ENCODE assay signal across 1 cellular context in the genomic region with DNA sequence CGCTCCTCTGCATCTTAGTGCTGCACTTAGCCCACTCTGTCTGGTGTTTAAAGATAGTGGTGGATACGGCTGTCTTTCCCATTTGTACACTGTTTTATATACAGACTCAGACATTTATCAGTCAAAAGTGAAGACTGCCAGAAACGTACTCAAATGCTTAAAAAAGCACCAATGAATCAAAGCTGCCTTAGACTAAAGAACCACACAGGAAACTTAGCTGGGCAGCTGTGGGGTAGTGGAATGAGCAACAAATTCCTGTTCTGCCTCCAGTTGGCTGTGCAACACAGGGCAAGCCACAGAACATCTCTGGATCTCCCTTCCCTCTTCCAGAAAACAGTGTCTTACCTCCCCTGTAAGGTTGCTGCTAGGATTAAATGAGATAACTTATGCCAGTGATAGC.
TF ChIP-seq lines count a peak whose summit lies in the region.

No MANE protein-coding gene starts in this region.

TF ChIP-seq in GM12878, 131 proteins besides CTCF, POLR2A, EP300 and RAD21 (continued from another document):
- peak in 1 of 2 experiments; percentile 45; a peak in 1 of 4 replicates for TF ChIP-seq ETV6 (conservative IDR thresholded peaks at IDR 0.05 in 1 of 2, IDR thresholded peaks at IDR 0.05 in 1 of 2; ENCODE audit: borderline replicate concordance in 1 of 2, low read depth in 1 of 2)
- 0 out of 2 replicates have a peak, but pooled peaks have one; percentile 36 for TF ChIP-seq MEF2A (IDR thresholded peaks at IDR 0.05; ENCODE audit: insufficient read depth, low read depth, low read length)
- peak; percentile 77 for TF ChIP-seq RUNX3 (IDR thresholded peaks at IDR 0.05; ENCODE audit: low read length)
- TF ChIP-seq CEBPB (IDR thresholded peaks at IDR 0.05; ENCODE audit: borderline replicate concordance in 1 of 2, low read depth in 2 of 2, low read length in 2 of 2): no peak
- TF ChIP-seq, protein P1, sequence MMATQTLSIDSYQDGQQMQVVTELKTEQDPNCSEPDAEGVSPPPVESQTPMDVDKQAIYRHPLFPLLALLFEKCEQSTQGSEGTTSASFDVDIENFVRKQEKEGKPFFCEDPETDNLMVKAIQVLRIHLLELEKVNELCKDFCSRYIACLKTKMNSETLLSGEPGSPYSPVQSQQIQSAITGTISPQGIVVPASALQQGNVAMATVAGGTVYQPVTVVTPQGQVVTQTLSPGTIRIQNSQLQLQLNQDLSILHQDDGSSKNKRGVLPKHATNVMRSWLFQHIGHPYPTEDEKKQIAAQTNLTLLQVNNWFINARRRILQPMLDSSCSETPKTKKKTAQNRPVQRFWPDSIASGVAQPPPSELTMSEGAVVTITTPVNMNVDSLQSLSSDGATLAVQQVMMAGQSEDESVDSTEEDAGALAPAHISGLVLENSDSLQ (IDR thresholded peaks at IDR 0.05): no peak
- TF ChIP-seq, protein P2, sequence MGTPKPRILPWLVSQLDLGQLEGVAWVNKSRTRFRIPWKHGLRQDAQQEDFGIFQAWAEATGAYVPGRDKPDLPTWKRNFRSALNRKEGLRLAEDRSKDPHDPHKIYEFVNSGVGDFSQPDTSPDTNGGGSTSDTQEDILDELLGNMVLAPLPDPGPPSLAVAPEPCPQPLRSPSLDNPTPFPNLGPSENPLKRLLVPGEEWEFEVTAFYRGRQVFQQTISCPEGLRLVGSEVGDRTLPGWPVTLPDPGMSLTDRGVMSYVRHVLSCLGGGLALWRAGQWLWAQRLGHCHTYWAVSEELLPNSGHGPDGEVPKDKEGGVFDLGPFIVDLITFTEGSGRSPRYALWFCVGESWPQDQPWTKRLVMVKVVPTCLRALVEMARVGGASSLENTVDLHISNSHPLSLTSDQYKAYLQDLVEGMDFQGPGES (IDR thresholded peaks at IDR 0.05): no peak
- TF ChIP-seq, protein P3, sequence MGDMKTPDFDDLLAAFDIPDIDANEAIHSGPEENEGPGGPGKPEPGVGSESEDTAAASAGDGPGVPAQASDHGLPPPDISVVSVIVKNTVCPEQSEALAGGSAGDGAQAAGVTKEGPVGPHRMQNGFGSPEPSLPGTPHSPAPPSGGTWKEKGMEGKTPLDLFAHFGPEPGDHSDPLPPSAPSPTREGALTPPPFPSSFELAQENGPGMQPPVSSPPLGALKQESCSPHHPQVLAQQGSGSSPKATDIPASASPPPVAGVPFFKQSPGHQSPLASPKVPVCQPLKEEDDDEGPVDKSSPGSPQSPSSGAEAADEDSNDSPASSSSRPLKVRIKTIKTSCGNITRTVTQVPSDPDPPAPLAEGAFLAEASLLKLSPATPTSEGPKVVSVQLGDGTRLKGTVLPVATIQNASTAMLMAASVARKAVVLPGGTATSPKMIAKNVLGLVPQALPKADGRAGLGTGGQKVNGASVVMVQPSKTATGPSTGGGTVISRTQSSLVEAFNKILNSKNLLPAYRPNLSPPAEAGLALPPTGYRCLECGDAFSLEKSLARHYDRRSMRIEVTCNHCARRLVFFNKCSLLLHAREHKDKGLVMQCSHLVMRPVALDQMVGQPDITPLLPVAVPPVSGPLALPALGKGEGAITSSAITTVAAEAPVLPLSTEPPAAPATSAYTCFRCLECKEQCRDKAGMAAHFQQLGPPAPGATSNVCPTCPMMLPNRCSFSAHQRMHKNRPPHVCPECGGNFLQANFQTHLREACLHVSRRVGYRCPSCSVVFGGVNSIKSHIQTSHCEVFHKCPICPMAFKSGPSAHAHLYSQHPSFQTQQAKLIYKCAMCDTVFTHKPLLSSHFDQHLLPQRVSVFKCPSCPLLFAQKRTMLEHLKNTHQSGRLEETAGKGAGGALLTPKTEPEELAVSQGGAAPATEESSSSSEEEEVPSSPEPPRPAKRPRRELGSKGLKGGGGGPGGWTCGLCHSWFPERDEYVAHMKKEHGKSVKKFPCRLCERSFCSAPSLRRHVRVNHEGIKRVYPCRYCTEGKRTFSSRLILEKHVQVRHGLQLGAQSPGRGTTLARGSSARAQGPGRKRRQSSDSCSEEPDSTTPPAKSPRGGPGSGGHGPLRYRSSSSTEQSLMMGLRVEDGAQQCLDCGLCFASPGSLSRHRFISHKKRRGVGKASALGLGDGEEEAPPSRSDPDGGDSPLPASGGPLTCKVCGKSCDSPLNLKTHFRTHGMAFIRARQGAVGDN (IDR thresholded peaks at IDR 0.05): no peak
- no peak for TF ChIP-seq NFYA (IDR thresholded peaks at IDR 0.05; ENCODE audit: borderline replicate concordance, low read depth, low read length)
- TF ChIP-seq, protein P4, sequence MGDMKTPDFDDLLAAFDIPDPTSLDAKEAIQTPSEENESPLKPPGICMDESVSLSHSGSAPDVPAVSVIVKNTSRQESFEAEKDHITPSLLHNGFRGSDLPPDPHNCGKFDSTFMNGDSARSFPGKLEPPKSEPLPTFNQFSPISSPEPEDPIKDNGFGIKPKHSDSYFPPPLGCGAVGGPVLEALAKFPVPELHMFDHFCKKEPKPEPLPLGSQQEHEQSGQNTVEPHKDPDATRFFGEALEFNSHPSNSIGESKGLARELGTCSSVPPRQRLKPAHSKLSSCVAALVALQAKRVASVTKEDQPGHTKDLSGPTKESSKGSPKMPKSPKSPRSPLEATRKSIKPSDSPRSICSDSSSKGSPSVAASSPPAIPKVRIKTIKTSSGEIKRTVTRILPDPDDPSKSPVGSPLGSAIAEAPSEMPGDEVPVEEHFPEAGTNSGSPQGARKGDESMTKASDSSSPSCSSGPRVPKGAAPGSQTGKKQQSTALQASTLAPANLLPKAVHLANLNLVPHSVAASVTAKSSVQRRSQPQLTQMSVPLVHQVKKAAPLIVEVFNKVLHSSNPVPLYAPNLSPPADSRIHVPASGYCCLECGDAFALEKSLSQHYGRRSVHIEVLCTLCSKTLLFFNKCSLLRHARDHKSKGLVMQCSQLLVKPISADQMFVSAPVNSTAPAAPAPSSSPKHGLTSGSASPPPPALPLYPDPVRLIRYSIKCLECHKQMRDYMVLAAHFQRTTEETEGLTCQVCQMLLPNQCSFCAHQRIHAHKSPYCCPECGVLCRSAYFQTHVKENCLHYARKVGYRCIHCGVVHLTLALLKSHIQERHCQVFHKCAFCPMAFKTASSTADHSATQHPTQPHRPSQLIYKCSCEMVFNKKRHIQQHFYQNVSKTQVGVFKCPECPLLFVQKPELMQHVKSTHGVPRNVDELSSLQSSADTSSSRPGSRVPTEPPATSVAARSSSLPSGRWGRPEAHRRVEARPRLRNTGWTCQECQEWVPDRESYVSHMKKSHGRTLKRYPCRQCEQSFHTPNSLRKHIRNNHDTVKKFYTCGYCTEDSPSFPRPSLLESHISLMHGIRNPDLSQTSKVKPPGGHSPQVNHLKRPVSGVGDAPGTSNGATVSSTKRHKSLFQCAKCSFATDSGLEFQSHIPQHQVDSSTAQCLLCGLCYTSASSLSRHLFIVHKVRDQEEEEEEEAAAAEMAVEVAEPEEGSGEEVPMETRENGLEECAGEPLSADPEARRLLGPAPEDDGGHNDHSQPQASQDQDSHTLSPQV (IDR thresholded peaks at IDR 0.05): no peak
- TF ChIP-seq, protein P5, sequence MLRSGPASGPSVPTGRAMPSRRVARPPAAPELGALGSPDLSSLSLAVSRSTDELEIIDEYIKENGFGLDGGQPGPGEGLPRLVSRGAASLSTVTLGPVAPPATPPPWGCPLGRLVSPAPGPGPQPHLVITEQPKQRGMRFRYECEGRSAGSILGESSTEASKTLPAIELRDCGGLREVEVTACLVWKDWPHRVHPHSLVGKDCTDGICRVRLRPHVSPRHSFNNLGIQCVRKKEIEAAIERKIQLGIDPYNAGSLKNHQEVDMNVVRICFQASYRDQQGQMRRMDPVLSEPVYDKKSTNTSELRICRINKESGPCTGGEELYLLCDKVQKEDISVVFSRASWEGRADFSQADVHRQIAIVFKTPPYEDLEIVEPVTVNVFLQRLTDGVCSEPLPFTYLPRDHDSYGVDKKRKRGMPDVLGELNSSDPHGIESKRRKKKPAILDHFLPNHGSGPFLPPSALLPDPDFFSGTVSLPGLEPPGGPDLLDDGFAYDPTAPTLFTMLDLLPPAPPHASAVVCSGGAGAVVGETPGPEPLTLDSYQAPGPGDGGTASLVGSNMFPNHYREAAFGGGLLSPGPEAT (IDR thresholded peaks at IDR 0.05; ENCODE audit: low read depth): no peak
- peak; percentile 40; the same call in 1 of the 2 replicates for TF ChIP-seq TCF12 (IDR thresholded peaks at IDR 0.05; ENCODE audit: low read depth, low read length)
